8 cellular contexts compared by ENCODE assay signal in the genomic region with DNA sequence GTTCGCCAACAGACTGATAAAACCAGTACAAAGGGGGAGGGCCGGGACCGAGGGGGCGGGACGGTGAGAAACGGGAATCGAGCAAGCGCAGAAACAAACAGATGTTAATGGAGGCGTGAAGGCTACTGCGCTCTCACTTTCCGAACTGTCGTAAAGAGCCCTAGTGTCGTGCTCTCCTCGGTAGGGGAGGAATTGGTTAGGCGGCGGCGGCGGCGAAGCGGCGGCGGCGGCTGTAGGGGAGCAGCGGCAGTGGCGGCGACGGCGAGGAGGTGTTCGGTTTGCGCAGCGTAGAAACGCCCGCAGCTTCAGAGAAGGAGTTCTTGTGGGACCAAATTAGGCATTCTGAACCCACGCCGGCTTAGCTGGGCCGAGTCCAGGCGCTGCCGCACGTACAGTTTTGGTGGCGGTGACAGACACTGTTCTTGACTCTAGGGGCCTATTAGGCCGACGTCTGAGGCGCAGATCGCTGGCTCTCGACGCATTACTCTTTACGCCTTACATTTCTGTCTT. TPM values are rescaled to one million over a fixed set of nuclear protein-coding genes. Genes with fewer than 3 reads are reported as not detected.
DNase-seq lines count a peak whose midpoint lies in the region; ATAC-seq and TF ChIP-seq lines count a peak whose summit lies in the region.

A gene (plus strand): TSS at position 163 of the 510 bp plus-strand sequence. CDS start 43,160 bp downstream, outside the sequence.

- H3K9me3 ChIP-seq in heart left ventricle: no peaks in the 10 kb centered on the region

- TF ChIP-seq CTCF in GM12865 (IDR thresholded peaks at IDR 0.05; ENCODE audit: insufficient read depth, low read depth, low read length, missing control alignments) (no peak), heart left ventricle (IDR thresholded peaks at IDR 0.05) (no peak), type B pancreatic cell (conservative IDR thresholded peaks at IDR 0.05) (no peak)

- H3K27ac Mint-ChIP-seq in T-cell (peak within 1 kb of the TSS; percentile 93 to 94), type B pancreatic cell (peak within 1 kb of the TSS; percentile 98)

- H3K4me1 ChIP-seq in heart left ventricle: peaks cover 0 to 42% (median 12%) of the 10 kb centered on the region in 12 donors

- intact Hi-C loops in heart left ventricle (cut with DNase I): loop anchor here in 7 of 10 donors (5.0 to 10.0 kb wide), 6 partner anchors 57 to 450 kb away; a partner anchor contains a TSS

- POLR2A ChIA-PET in T-cell (lab: Charles Lee): interaction anchor here in 1 of 2 donors (0.5 to 0.7 kb wide), 3 partner anchors 17 to 1511 kb away, joined by 3 to 4 read pairs (median 3); no protein-coding TSS in a partner anchor

- H3K4me3 Mint-ChIP-seq in T-cell (peak within 1 kb of the TSS; percentile 91 to 94 (median 91)), type B pancreatic cell (peak within 1 kb of the TSS; percentile 96)

- H3K36me3 Mint-ChIP-seq in T-cell (peaks cover 11% of the 10 kb centered on the region), type B pancreatic cell (peaks cover 12% of the 10 kb centered on the region)

- CTCF ChIA-PET in T-cell (lab: Charles Lee): interaction anchor here in 1 of 2 donors (1.3 kb wide), 1 partner anchor 541 kb away, joined by 4 read pairs; no protein-coding TSS in a partner anchor

- H3K9me3 Mint-ChIP-seq in T-cell (no peaks in the 10 kb centered on the region), type B pancreatic cell (no peaks in the 10 kb centered on the region)

- ATAC-seq in HG02763 (IDR thresholded peaks at IDR 0.05; ENCODE audit: unreplicated experiment) (peak; percentile 75), T-cell (replicated peaks in 1 of 4) (peak; percentile 90 to 93 (median 92)), heart left ventricle (peak; percentile 94 to 98 (median 98))

- 0 to 1% (median 1%) methylated on average over 47 of the region's 47 CpGs for WGBS in adipose tissue, 3 donors
- WGBS in heart left ventricle, 4 donors: 0 to 1% (median 0%) methylated on average over 45 to 47 of the region's 47 CpGs

- peak in 1 of 2 donors; percentile 58 for TF ChIP-seq POLR2A in heart left ventricle (IDR thresholded peaks at IDR 0.05)

- DNase-seq in GM12865 (ENCODE audit: low read depth): peak; percentile 97
- peak; percentile 72 for DNase-seq in NCI-H1436 treated with DMSO at 0.1 percent for 48 hours (lab: John Stamatoyannopoulos, UW)
- peak; percentile 77 to 95 (median 90) for DNase-seq in T-cell
- peak; percentile 89 to 93 (median 92) for DNase-seq in heart left ventricle
- peak; percentile 96 for DNase-seq in pons (ENCODE audit: low spot score)
- peak; percentile 85 for DNase-seq in type B pancreatic cell (ENCODE audit: extremely low spot score, unreplicated experiment)

- H3K27me3 ChIP-seq in heart left ventricle: no peaks in the 10 kb centered on the region

- H3K27ac ChIP-seq in adipose tissue (ENCODE audit: low read depth, low read length) (peak within 1 kb of the TSS; percentile 28), heart left ventricle (peak within 1 kb of the TSS; percentile 83 to 98 (median 91))

- H3K36me3 ChIP-seq in heart left ventricle: peaks cover 0 to 29% (median 0%) of the 10 kb centered on the region in 9 donors

- H3K27me3 Mint-ChIP-seq in T-cell (no peaks in the 10 kb centered on the region), type B pancreatic cell (peaks cover 23% of the 10 kb centered on the region)

- H3K4me1 Mint-ChIP-seq in T-cell (peaks cover 45 to 51% (median 48%) of the 10 kb centered on the region in 3 donors), type B pancreatic cell (ENCODE audit: unreplicated experiment) (peaks cover 22% of the 10 kb centered on the region)

- H3K4me3 ChIP-seq in GM12865 (ENCODE audit: low read depth, low read length) (peak within 1 kb of the TSS; percentile 76), heart left ventricle (peak within 1 kb of the TSS; percentile 55 to 99 (median 80))

RNA-seq across cellular contexts. Expression of the gene that starts here (rescaled TPM):
- total RNA-seq in T-cell: 10 to 100 TPM; 45.8 to 57.3 (median 54.3) TPM
- polyA plus RNA-seq in adipose tissue: 10 to 100 TPM in 1 of 3 donors, 1 to 10 TPM in 2; 4.1 to 10.1 (median 7.0) TPM
- total RNA-seq in heart left ventricle: 10 to 100 TPM; 11.1 to 29.1 (median 22.2) TPM
- polyA plus RNA-seq in heart left ventricle: 10 to 100 TPM in 1 of 2 donors, 1 to 10 TPM in 1; 5.9 to 11.0 TPM
- 31.0 and 33.3 TPM in 2 replicates for total RNA-seq in type B pancreatic cell (ENCODE audit: low replicate concordance)

Comparison
In these comparisons a context has a peak if more than half of its experiments do, and no peak if none do; other contexts are left out.
1. Peak in every context shown above with its lines: DNase-seq, ATAC-seq, H3K4me3 ChIP-seq and H3K27ac ChIP-seq.